In genomic region chr16:16033208-16033717, GRCh38 we compare ENCODE assay signal across 13 cellular contexts.
DNase-seq lines count a peak whose midpoint lies in the region; ATAC-seq lines count a peak whose summit lies in the region.
"Had no signal": no experiment of that assay in that cellular context is flagged by ENCODE, and none has a peak within 500 bp of the region (broad histone marks: within the 10 kb centered on the region; RNA-seq: fewer than 3 reads in every experiment).

No MANE protein-coding gene starts in this region.

- no peaks in the 10 kb centered on the region for H3K9me3 Mint-ChIP-seq in activated naive CD4-positive, alpha-beta T cell treated with anti-CD3 and anti-CD28 coated beads for 36 hours
- no peaks in the 10 kb centered on the region for H3K9me3 Mint-ChIP-seq in activated naive CD4-positive, alpha-beta T cell treated with anti-CD3 and anti-CD28 coated beads, Interleukin-2, amount 50 U/mL, for 72 hours
- H3K9me3 Mint-ChIP-seq: neural crest cell had no signal

- peaks cover 30% of the 10 kb centered on the region for H3K36me3 Mint-ChIP-seq in activated naive CD4-positive, alpha-beta T cell treated with anti-CD3 and anti-CD28 coated beads for 36 hours (ENCODE audit: low read depth)
- H3K36me3 Mint-ChIP-seq in activated naive CD4-positive, alpha-beta T cell treated with anti-CD3 and anti-CD28 coated beads, Interleukin-2, amount 50 U/mL, for 72 hours, result peaks cover 6 to 14% of the 10 kb centered on the region in 2 donors

- H3K27ac Mint-ChIP-seq in activated naive CD4-positive, alpha-beta T cell treated with anti-CD3 and anti-CD28 coated beads for 36 hours, result peak overlapping the region; percentile 50
- H3K27ac Mint-ChIP-seq in activated naive CD4-positive, alpha-beta T cell treated with anti-CD3 and anti-CD28 coated beads, Interleukin-2, amount 50 U/mL, for 72 hours, result peak overlapping the region; percentile 75 to 84

- peaks cover 16% of the 10 kb centered on the region for H3K4me1 Mint-ChIP-seq in activated naive CD4-positive, alpha-beta T cell treated with anti-CD3 and anti-CD28 coated beads for 36 hours (ENCODE audit: low read depth)

- intact Hi-C loops in activated naive CD4-positive, alpha-beta T cell treated with anti-CD3 and anti-CD28 coated beads for 36 hours (cut with micrococcal nuclease), result no loop called here

- DNase-seq in activated naive CD4-positive, alpha-beta T cell treated with anti-CD3 and anti-CD28 coated beads for 36 hours, result peak; percentile 14
- DNase-seq in activated naive CD4-positive, alpha-beta T cell (lab: John Stamatoyannopoulos, UW), result no peak
- DNase-seq in OCI-M1 (lab: John Stamatoyannopoulos, UW), result peak; percentile 3
- no peak for DNase-seq in activated naive CD4-positive, alpha-beta T cell treated with anti-CD3 and anti-CD28 coated beads, Interleukin-2, amount 50 U/mL, for 72 hours (ENCODE audit: low spot score in 2 of 2)
- no peak for DNase-seq in stimulated activated naive CD8-positive, alpha-beta T cell treated with anti-CD3 and anti-CD28 coated beads, Interleukin-15, Interleukin-2, amounts not matched to agents 100 U/mL and 50 U/mL, for 24 hours
- no peak for DNase-seq in NCI-H345 treated with DMSO at 0.1 percent for 48 hours (lab: John Stamatoyannopoulos, UW; ENCODE audit: unreplicated experiment)
- no peak for DNase-seq in epidermal melanocyte (ENCODE audit: insufficient read length, low spot score)
- DNase-seq in NCI-H1105 (lab: John Stamatoyannopoulos, UW), result no peak
- DNase-seq: activated CD8-positive, alpha-beta memory T cell treated with anti-CD3 and anti-CD28 coated beads, Interleukin-2, amount 50 U/mL, for 4 hours; AML-193; stimulated activated CD4-positive, alpha-beta T cell treated with anti-CD3 and anti-CD28 coated beads, Interleukin-12 subunit alpha, Interleukin-12 subunit beta, amount 100 ng/mL, for 4 hours; stimulated activated naive CD4-positive, alpha-beta T cell treated with Interleukin-2 at 50 U/mL for 16 hours had no signal

- no peaks in the 10 kb centered on the region for H3K27me3 Mint-ChIP-seq in activated naive CD4-positive, alpha-beta T cell treated with anti-CD3 and anti-CD28 coated beads for 36 hours (ENCODE audit: low read depth)

- CTCF ChIA-PET in activated naive CD4-positive, alpha-beta T cell treated with anti-CD3 and anti-CD28 coated beads for 36 hours (lab: Charles Lee), result interaction anchor here (0.6 to 1.1 kb wide), 5 partner anchors 11 to 1613 kb away, joined by 3 to 4 read pairs (median 3); no protein-coding TSS in a partner anchor

- ATAC-seq in activated naive CD4-positive, alpha-beta T cell treated with anti-CD3 and anti-CD28 coated beads, Interleukin-2, amount 50 U/mL, for 72 hours, result peak; percentile 61 to 78
- ATAC-seq in stimulated activated naive CD8-positive, alpha-beta T cell treated with anti-CD3 and anti-CD28 coated beads, Interleukin-15, Interleukin-2, amounts not matched to agents 100 U/mL and 50 U/mL, for 24 hours, result peak; percentile 58

- no peak overlapping the region for H3K4me3 Mint-ChIP-seq in activated naive CD4-positive, alpha-beta T cell treated with anti-CD3 and anti-CD28 coated beads for 36 hours
- H3K4me3 Mint-ChIP-seq: neural crest cell had no signal

Comparison
In these comparisons a context has a peak if more than half of its experiments do, and no peak if none do; other contexts are left out.
1. DNase-seq: peak in activated naive CD4-positive, alpha-beta T cell treated with anti-CD3 and anti-CD28 coated beads for 36 hours (single experiment) and OCI-M1 (single experiment); none in activated naive CD4-positive, alpha-beta T cell (0 of 4), activated naive CD4-positive, alpha-beta T cell treated with anti-CD3 and anti-CD28 coated beads, Interleukin-2, amount 50 U/mL, for 72 hours (0 of 2), stimulated activated naive CD8-positive, alpha-beta T cell treated with anti-CD3 and anti-CD28 coated beads, Interleukin-15, Interleukin-2, amounts not matched to agents 100 U/mL and 50 U/mL, for 24 hours (single experiment), NCI-H345 treated with DMSO at 0.1 percent for 48 hours (single experiment), epidermal melanocyte (single experiment) and NCI-H1105 (single experiment).